In the genomic region with DNA sequence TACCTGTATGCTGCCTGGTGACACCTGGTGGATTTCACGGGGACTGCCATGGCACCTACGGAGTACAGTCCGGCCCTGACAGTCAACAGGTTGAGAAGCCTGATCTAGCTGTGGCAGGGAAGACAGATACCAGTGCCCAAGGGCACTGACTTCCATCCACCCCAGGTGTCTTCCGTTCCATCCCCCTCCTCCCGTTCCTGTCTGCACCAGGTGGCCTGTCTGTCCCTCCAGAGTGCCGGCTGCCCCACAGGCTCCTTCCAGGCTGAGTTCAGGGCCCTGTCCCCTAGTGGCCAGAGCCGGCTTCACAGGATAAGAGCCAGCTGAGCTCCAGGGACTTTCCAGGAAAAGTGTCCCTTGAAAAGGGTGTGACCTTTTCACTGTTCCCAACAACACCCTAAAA, we compare ENCODE assay signal across 7 cellular contexts. TPM values are rescaled to one million over a fixed set of nuclear protein-coding genes. Genes with fewer than 3 reads are reported as not detected.
DNase-seq lines count a peak whose midpoint lies in the region; ATAC-seq and TF ChIP-seq lines count a peak whose summit lies in the region.
"Not testable (repeated sequence)": the region's sequence is repeated elsewhere in the genome, so short reads cannot be mapped to it uniquely, and the experiment has no call there.

No MANE protein-coding gene starts in this region.

- DNase-seq in GM12864 (ENCODE audit: low read depth); progenitor cell of endocrine pancreas (ENCODE audit: low spot score, unreplicated experiment): not testable (repeated sequence)
- DNase-seq in T-cell (peak in 16 of 34 experiments; percentile 0 to 51 (median 2)), activated gamma-delta T cell treated with Interleukin-2 at 50 U/mL for 16 hours (peak; percentile 3), memory B cell (ENCODE audit: low spot score in 2 of 2) (peak; percentile 21 to 50)
- peak; percentile 79 for DNase-seq in activated CD8-positive, alpha-beta memory T cell treated with anti-CD3 and anti-CD28 coated beads for 24 hours
- DNase-seq in central memory CD4-positive, alpha-beta T cell, result peak; percentile 27

- not testable (repeated sequence) for H3K9me3 Mint-ChIP-seq in T-cell; memory B cell; progenitor cell of endocrine pancreas (ENCODE audit: low read depth)

- CTCF ChIA-PET in T-cell (lab: Charles Lee), result not testable (repeated sequence)

- H3K4me3 ChIP-seq in GM12864 (ENCODE audit: low read depth, low read length), result not testable (repeated sequence)

- not testable (repeated sequence) for H3K4me1 Mint-ChIP-seq in T-cell; memory B cell; progenitor cell of endocrine pancreas (ENCODE audit: low read depth)

- not testable (repeated sequence) for H3K36me3 Mint-ChIP-seq in T-cell; memory B cell; progenitor cell of endocrine pancreas (ENCODE audit: insufficient read depth)

- POLR2A ChIA-PET in T-cell (lab: Charles Lee), result not testable (repeated sequence)

- not testable (repeated sequence) for H3K27ac Mint-ChIP-seq in T-cell, memory B cell
- peak overlapping the region; percentile 53 for H3K27ac Mint-ChIP-seq in progenitor cell of endocrine pancreas

- ATAC-seq in T-cell (replicated peaks in 1 of 4), result peak in 1 of 4 experiments; percentile 42
- not testable (repeated sequence) for ATAC-seq in memory B cell (ENCODE audit: low read depth)

- TF ChIP-seq CTCF in GM12864 (IDR thresholded peaks at IDR 0.05; ENCODE audit: low read depth, low read length, missing control alignments), result peak; percentile 24
- TF ChIP-seq CTCF in progenitor cell of endocrine pancreas (IDR thresholded peaks at IDR 0.05; ENCODE audit: unreplicated experiment), result peak; percentile 55

- not testable (repeated sequence) for H3K27me3 Mint-ChIP-seq in T-cell, memory B cell, progenitor cell of endocrine pancreas

- H3K4me3 Mint-ChIP-seq in T-cell (peak overlapping the region in 2 of 3 donors; percentile 41 to 57), memory B cell (peak overlapping the region; percentile 67), progenitor cell of endocrine pancreas (ENCODE audit: low read depth) (peak overlapping the region; percentile 45)

RNA-seq across cellular contexts. Expression of gene GOLGA6L4, which starts 10.9 kb away (rescaled TPM):
- total RNA-seq in T-cell, result 1 to 10 TPM; 2.3 to 4.2 (median 3.8) TPM
- total RNA-seq in progenitor cell of endocrine pancreas, result 10.0 and 11.7 TPM in 2 replicates
